11 cellular contexts compared by ENCODE assay signal in genomic region chr17:18247613-18248001, GRCh38. TPM values are rescaled to one million over a fixed set of nuclear protein-coding genes. Genes with fewer than 3 reads are reported as not detected.
DNase-seq lines count a peak whose midpoint lies in the region; ATAC-seq and TF ChIP-seq lines count a peak whose summit lies in the region.
"Had no signal": no experiment of that assay in that cellular context is flagged by ENCODE, and none has a peak within 500 bp of the region (broad histone marks: within the 10 kb centered on the region; RNA-seq: fewer than 3 reads in every experiment).

No MANE protein-coding gene starts in this region.

- peak; percentile 67 for DNase-seq in DMS53 (lab: John Stamatoyannopoulos, UW)
- DNase-seq in DMS53 treated with DMSO at 0.1 percent for 48 hours (lab: John Stamatoyannopoulos, UW; ENCODE audit: unreplicated experiment) = no peak
- no peak for DNase-seq in esophagus muscularis mucosa (ENCODE audit: extremely low spot score)
- DNase-seq in mesothelial cell of epicardium (ENCODE audit: low spot score in 2 of 2, unreplicated experiment in 2 of 2) = no peak
- DNase-seq in transverse colon = no peak
- DNase-seq: SIG-M5 had no signal

- TF ChIP-seq CTCF in esophagus muscularis mucosa (IDR thresholded peaks at IDR 0.05) = no peak
- TF ChIP-seq CTCF in mesothelial cell of epicardium (IDR thresholded peaks at IDR 0.05; ENCODE audit: unreplicated experiment) = no peak
- TF ChIP-seq CTCF in transverse colon (IDR thresholded peaks at IDR 0.05) = no peak

- peak overlapping the region; percentile 91 for H3K27ac Mint-ChIP-seq in mesothelial cell of epicardium

- WGBS in esophagus muscularis mucosa = 68% methylated on average over 21 of the region's 30 CpGs
- WGBS in transverse colon (ENCODE audit: low coverage in 1 of 2), 2 donors = 70% methylated on average over 21 of the region's 30 CpGs; no CpG with 5 or more reads in 1 of the 2 donors

- peaks cover 25% of the 10 kb centered on the region for H3K36me3 Mint-ChIP-seq in mesothelial cell of epicardium

- H3K4me3 ChIP-seq in esophagus muscularis mucosa (peak overlapping the region in 1 of 4 donors; percentile 2), transverse colon (no peak overlapping the region)
- H3K4me3 ChIP-seq: hepatocyte, thyroid gland had no signal

- H3K4me1 ChIP-seq in esophagus muscularis mucosa = peaks cover 25 to 28% (median 25%) of the 10 kb centered on the region in 4 donors
- H3K4me1 ChIP-seq in transverse colon = peaks cover 0 to 19% (median 4%) of the 10 kb centered on the region in 4 donors
- H3K4me1 ChIP-seq: thyroid gland had no signal

- H3K27me3 ChIP-seq in esophagus muscularis mucosa (no peaks in the 10 kb centered on the region), transverse colon (no peaks in the 10 kb centered on the region)
- H3K27me3 ChIP-seq: hepatocyte, thyroid gland had no signal

- H3K9me3 Mint-ChIP-seq in mesothelial cell of epicardium = no peaks in the 10 kb centered on the region

- no peaks in the 10 kb centered on the region for H3K9me3 ChIP-seq in esophagus muscularis mucosa
- no peaks in the 10 kb centered on the region for H3K9me3 ChIP-seq in transverse colon
- H3K9me3 ChIP-seq: thyroid gland had no signal

- H3K36me3 ChIP-seq in esophagus muscularis mucosa (peaks cover 62 to 100% (median 97%) of the 10 kb centered on the region in 4 donors), transverse colon (peaks cover 0 to 39% (median 18%) of the 10 kb centered on the region in 4 donors)

- in situ Hi-C loops in transverse colon (cut with MboI; ENCODE audit: low pct_ligation_motif_present in 1 of 4, low pct_unique_long_range_greater_than_20kb in 1 of 4, low sequenced_read_pairs in 3 of 4) = no loop called here

- H3K27ac ChIP-seq in esophagus muscularis mucosa (replicated peaks in 1 of 4) (peak overlapping the region in 3 of 4 donors; percentile 36 to 60 (median 45)), transverse colon (peak overlapping the region in 3 of 4 donors; percentile 59 to 77 (median 62))
- H3K27ac ChIP-seq: hepatocyte, thyroid gland had no signal

- TF ChIP-seq EP300 in esophagus muscularis mucosa (IDR thresholded peaks at IDR 0.05) (no peak), transverse colon (IDR thresholded peaks at IDR 0.05; ENCODE audit: low read depth) (no peak)

- TF ChIP-seq POLR2A in esophagus muscularis mucosa (IDR thresholded peaks at IDR 0.05; ENCODE audit: low read depth) = no peak
- no peak for TF ChIP-seq POLR2A in transverse colon (IDR thresholded peaks at IDR 0.05)

- H3K27me3 Mint-ChIP-seq in mesothelial cell of epicardium (ENCODE audit: low read depth) = no peaks in the 10 kb centered on the region

- no peak overlapping the region for H3K4me3 Mint-ChIP-seq in mesothelial cell of epicardium

- intact Hi-C loops in esophagus muscularis mucosa (cut with DNase I) = no loop called here
- intact Hi-C loops in transverse colon (cut with DNase I; ENCODE audit: low total_unique reads) = no loop called here

- ATAC-seq in GM21526 (IDR thresholded peaks at IDR 0.05; ENCODE audit: low FRiP score, unreplicated experiment) = no peak
- no peak for ATAC-seq in HG02571 (IDR thresholded peaks at IDR 0.05; ENCODE audit: unreplicated experiment)
- no peak for ATAC-seq in HG03342 (IDR thresholded peaks at IDR 0.05; ENCODE audit: unreplicated experiment)

- peaks cover 13% of the 10 kb centered on the region for H3K4me1 Mint-ChIP-seq in mesothelial cell of epicardium

RNA-seq across cellular contexts. Expression of gene FLII, which starts 10.9 kb away (rescaled TPM):
- total RNA-seq in esophagus muscularis mucosa (100 to 1,000 TPM; 302 to 528 (median 408) TPM), mesothelial cell of epicardium (190 to 202 TPM (median 199 TPM) in 3 replicates), transverse colon (100 to 1,000 TPM; 365 to 919 (median 428) TPM)

RNA-seq across cellular contexts. Expression of gene MIEF2, which starts 12.9 kb away (rescaled TPM):
- total RNA-seq in esophagus muscularis mucosa (10 to 100 TPM; 10.8 to 27.2 (median 17.9) TPM), mesothelial cell of epicardium (22.5 to 25.2 TPM (median 23.8 TPM) in 3 replicates), transverse colon (10 to 100 TPM in 3 of 4 donors, 1 to 10 TPM in 1; 7.4 to 48.0 (median 21.0) TPM)

RNA-seq across cellular contexts. Expression of gene LLGL1, which starts 22.2 kb away (rescaled TPM):
- total RNA-seq in esophagus muscularis mucosa (10 to 100 TPM; 17.6 to 35.1 (median 26.2) TPM), mesothelial cell of epicardium (70.8 to 72.5 TPM (median 72.1 TPM) in 3 replicates), transverse colon (10 to 100 TPM; 11.1 to 18.0 (median 14.9) TPM)
